Comparison of ENCODE assay signal across 13 cellular contexts in genomic region chr12:117097159-117097558, GRCh38. TPM values are rescaled to one million over a fixed set of nuclear protein-coding genes. Genes with fewer than 3 reads are reported as not detected.
DNase-seq lines count a peak whose midpoint lies in the region; ATAC-seq and TF ChIP-seq lines count a peak whose summit lies in the region.
"Had no signal": no experiment of that assay in that cellular context is flagged by ENCODE, and none has a peak within 500 bp of the region (broad histone marks: within the 10 kb centered on the region; RNA-seq: fewer than 3 reads in every experiment).

No MANE protein-coding gene starts in this region.

- TF ChIP-seq CTCF in GM23338 (conservative IDR thresholded peaks at IDR 0.05; ENCODE audit: low read depth in 2 of 2) (no peak), neural crest cell (conservative IDR thresholded peaks at IDR 0.05) (no peak)
- TF ChIP-seq CTCF in activated CD8-positive, alpha-beta T cell treated with anti-CD3 and anti-CD28 coated beads for 36 hours (IDR thresholded peaks at IDR 0.05), result no peak

- in situ Hi-C loops in ACHN (cut with HindIII; ENCODE audit: low pct_ligation_motif_present, low pct_unique_long_range_greater_than_20kb, low sequenced_read_pairs), result no loop called here

- no peak overlapping the region for H3K27ac Mint-ChIP-seq in GM23338
- no peak overlapping the region for H3K27ac Mint-ChIP-seq in activated CD8-positive, alpha-beta T cell treated with anti-CD3 and anti-CD28 coated beads for 36 hours
- H3K27ac Mint-ChIP-seq in neural crest cell (ENCODE audit: unreplicated experiment), result no peak overlapping the region

- H3K36me3 Mint-ChIP-seq in GM23338 (ENCODE audit: low read depth), result peaks cover 2% of the 10 kb centered on the region; the same call in 1 of the 3 replicates
- H3K36me3 Mint-ChIP-seq in activated CD8-positive, alpha-beta T cell treated with anti-CD3 and anti-CD28 coated beads for 36 hours (ENCODE audit: low read depth), result no peaks in the 10 kb centered on the region
- peaks cover 2% of the 10 kb centered on the region for H3K36me3 Mint-ChIP-seq in neural crest cell (ENCODE audit: low read depth)

- H3K9me2 ChIP-seq in GM23338 (ENCODE audit: insufficient read depth), result no peaks in the 10 kb centered on the region

- H3K4me2 ChIP-seq in GM23338, result no peak overlapping the region

- 0 out of 2 replicates have a peak, but pooled peaks cover 2% of the 10 kb centered on the region for H3F3A ChIP-seq in GM23338 (replicated peaks; ENCODE audit: low read depth)

- CTCF ChIA-PET in activated CD8-positive, alpha-beta T cell treated with anti-CD3 and anti-CD28 coated beads for 36 hours (lab: Charles Lee), result interaction anchor here (0.7 to 2.1 kb wide), 6 partner anchors 8 to 71 kb away, joined by 3 to 5 read pairs (median 4); no protein-coding TSS in a partner anchor

- DNase-seq in NCI-H524 (lab: John Stamatoyannopoulos, UW) (peak; percentile 31 to 67), NCI-H524 treated with DMSO at 0.1 percent for 48 hours (lab: John Stamatoyannopoulos, UW) (no peak), GM23338 (ENCODE audit: low spot score) (no peak), neural crest cell (ENCODE audit: low read depth, low spot score) (no peak), NCI-H2029 treated with DMSO at 0.1 percent for 48 hours (lab: John Stamatoyannopoulos, UW) (no peak), ACHN (no peak), DMS153 (lab: John Stamatoyannopoulos, UW) (no peak)
- DNase-seq in activated CD8-positive, alpha-beta T cell treated with anti-CD3 and anti-CD28 coated beads for 36 hours, result no peak
- DNase-seq: naive thymus-derived CD4-positive, alpha-beta T cell; NCI-H774; stimulated activated CD4-positive, alpha-beta T cell treated with anti-CD3 and anti-CD28 coated beads, Interleukin-1b, Interleukin-23, amount 100 ng/mL, for 48 hours had no signal

- peaks cover 28% of the 10 kb centered on the region for H3K27me3 ChIP-seq in GM23338 (ENCODE audit: insufficient read depth)

- H3K4me3 Mint-ChIP-seq in GM23338 (peak overlapping the region; percentile 70; the same call in 1 of the 3 replicates), neural crest cell (peak overlapping the region; percentile 7)
- peak overlapping the region; percentile 34 for H3K4me3 Mint-ChIP-seq in activated CD8-positive, alpha-beta T cell treated with anti-CD3 and anti-CD28 coated beads for 36 hours

- no peak for ATAC-seq in GM23338
- no peak for ATAC-seq in activated CD8-positive, alpha-beta T cell treated with anti-CD3 and anti-CD28 coated beads for 36 hours
- ATAC-seq: naive thymus-derived CD4-positive, alpha-beta T cell had no signal

- no peaks in the 10 kb centered on the region; the same call in 1 of the 2 replicates for H3K4me1 ChIP-seq in GM23338 (ENCODE audit: insufficient read depth)

- no peak overlapping the region for H3K4me3 ChIP-seq in GM23338

- H2AFZ ChIP-seq in GM23338, result no peak overlapping the region

- H3K4me1 Mint-ChIP-seq in GM23338 (peaks cover 12% of the 10 kb centered on the region), neural crest cell (peaks cover 16% of the 10 kb centered on the region)
- H3K4me1 Mint-ChIP-seq in activated CD8-positive, alpha-beta T cell treated with anti-CD3 and anti-CD28 coated beads for 36 hours (ENCODE audit: low read depth), result peaks cover 11% of the 10 kb centered on the region

- H3K27me3 Mint-ChIP-seq in GM23338 (ENCODE audit: insufficient read depth, low read depth, poor library complexity) (peaks cover 29% of the 10 kb centered on the region), neural crest cell (ENCODE audit: low read depth) (peaks cover 82% of the 10 kb centered on the region)
- H3K27me3 Mint-ChIP-seq in activated CD8-positive, alpha-beta T cell treated with anti-CD3 and anti-CD28 coated beads for 36 hours, result peaks cover 14% of the 10 kb centered on the region

- POLR2A ChIA-PET in activated CD8-positive, alpha-beta T cell treated with anti-CD3 and anti-CD28 coated beads for 36 hours (lab: Charles Lee), result interaction anchor here (1.2 to 1.4 kb wide), 3 partner anchors 33 to 137 kb away, joined by 3 to 4 read pairs (median 4); no protein-coding TSS in a partner anchor

- no peaks in the 10 kb centered on the region for H3K36me3 ChIP-seq in GM23338 (ENCODE audit: insufficient read depth)

- no peaks in the 10 kb centered on the region for H3K9me3 Mint-ChIP-seq in GM23338
- no peaks in the 10 kb centered on the region for H3K9me3 Mint-ChIP-seq in activated CD8-positive, alpha-beta T cell treated with anti-CD3 and anti-CD28 coated beads for 36 hours
- no peaks in the 10 kb centered on the region for H3K9me3 Mint-ChIP-seq in neural crest cell
- H3K9me3 Mint-ChIP-seq: naive thymus-derived CD4-positive, alpha-beta T cell had no signal

- no peaks in the 10 kb centered on the region for H3K79me2 ChIP-seq in GM23338 (replicated peaks; ENCODE audit: insufficient read depth)

- intact Hi-C loops in activated CD8-positive, alpha-beta T cell treated with anti-CD3 and anti-CD28 coated beads for 36 hours (cut with micrococcal nuclease), result no loop called here

- no peak overlapping the region for H3K27ac ChIP-seq in GM23338 (ENCODE audit: low read depth)
- H3K27ac ChIP-seq: epithelial cell of prostate, KMS-11 had no signal

- H4K20me1 ChIP-seq in GM23338 (replicated peaks; ENCODE audit: insufficient read depth), result no peaks in the 10 kb centered on the region; the same call in 1 of the 2 replicates

TF ChIP-seq in GM23338, 12 proteins besides CTCF, POLR2A, EP300 and RAD21:
- TF ChIP-seq NANOG (IDR thresholded peaks at IDR 0.05; ENCODE audit: borderline replicate concordance) (no peak), CREB1 (CRISPR knock-in tag; IDR thresholded peaks at IDR 0.05; ENCODE audit: low read depth) (no peak), ZNF331 (CRISPR knock-in tag; IDR thresholded peaks at IDR 0.05; ENCODE audit: low read depth) (no peak), REST (IDR thresholded peaks at IDR 0.05; ENCODE audit: unreplicated experiment) (no peak), EZH2 (IDR thresholded peaks at IDR 0.05; ENCODE audit: low read depth, unreplicated experiment) (no peak), ZNF114 (CRISPR knock-in tag; IDR thresholded peaks at IDR 0.05) (no peak), EZH2phosphoT487 (IDR thresholded peaks at IDR 0.05; ENCODE audit: unreplicated experiment) (no peak), STAT1 (IDR thresholded peaks at IDR 0.05; ENCODE audit: unreplicated experiment) (no peak), POLR2AphosphoS5 (IDR thresholded peaks at IDR 0.05; ENCODE audit: low read depth) (no peak), JUNB (IDR thresholded peaks at IDR 0.05; ENCODE audit: unreplicated experiment) (no peak)

RNA-seq across cellular contexts. Expression of gene TESC, which starts 2.1 kb away (rescaled TPM):
- total RNA-seq in GM23338 (2014; rRNA removed; shearing (Covaris generic)), result 4.2 and 17.0 TPM in 2 replicates
- 10.4 and 12.0 TPM in 2 replicates for polyA plus RNA-seq in GM23338 (2016; fragmentation: Nextera tagmentation; extraction: Ambion mirVana)
- 10 to 100 TPM; 41.7 to 46.8 TPM for total RNA-seq in activated CD8-positive, alpha-beta T cell treated with anti-CD3 and anti-CD28 coated beads for 36 hours
- total RNA-seq in neural crest cell, result 0.65 and 0.93 TPM in 2 replicates

Comparison
In these comparisons a context has a peak if more than half of its experiments do, and no peak if none do; other contexts are left out.
1. DNase-seq: peak in NCI-H524 (2 of 2); none in NCI-H524 treated with DMSO at 0.1 percent for 48 hours (single experiment), GM23338 (single experiment), activated CD8-positive, alpha-beta T cell treated with anti-CD3 and anti-CD28 coated beads for 36 hours (single experiment), neural crest cell (single experiment), NCI-H2029 treated with DMSO at 0.1 percent for 48 hours (single experiment), ACHN (single experiment) and DMS153 (single experiment).
2. H3K4me3 Mint-ChIP-seq: peak in every context shown above with its lines; median percentile 70 in GM23338; 34 in activated CD8-positive, alpha-beta T cell treated with anti-CD3 and anti-CD28 coated beads for 36 hours; 7 in neural crest cell.